8 cellular contexts compared by ENCODE assay signal in genomic region chr6:123803456-123803861, GRCh38. TPM values are rescaled to one million over a fixed set of nuclear protein-coding genes. Genes with fewer than 3 reads are reported as not detected.
A peak's percentile ranks its signal among the peaks of the same experiment; 100 is the strongest.
DNase-seq lines count a peak whose midpoint lies in the region; ATAC-seq and TF ChIP-seq lines count a peak whose summit lies in the region.

No MANE protein-coding gene starts in this region.

- intact Hi-C loops in left ventricle myocardium inferior (cut with micrococcal nuclease), result no loop called here

- H3K4me3 ChIP-seq in WERI-Rb-1 (ENCODE audit: low read depth, low read length) (peak overlapping the region; percentile 70), left ventricle myocardium inferior (peak overlapping the region; percentile 70)

- no peak for TF ChIP-seq CTCF in WERI-Rb-1 (IDR thresholded peaks at IDR 0.05; ENCODE audit: low read depth, low read length)
- no peak for TF ChIP-seq CTCF in left ventricle myocardium inferior (IDR thresholded peaks at IDR 0.05; ENCODE audit: borderline replicate concordance)

- in situ Hi-C loops in KBM-7 (cut with MboI; ENCODE audit: low pct_unique_long_range_greater_than_20kb, low sequenced_read_pairs), result no loop called here

- peaks cover 2% of the 10 kb centered on the region for H3K9me3 Mint-ChIP-seq in stimulated activated effector memory CD8-positive, alpha-beta T cell treated with anti-CD3 and anti-CD28 coated beads, Interleukin-12 subunit alpha, Interleukin-12 subunit beta, amount 100 ng/mL, for 72 hours

- H3K27ac ChIP-seq in WERI-Rb-1 (no peak overlapping the region), left ventricle myocardium inferior (replicated peaks) (no peak overlapping the region)

- peak; percentile 53 for DNase-seq in HEK293T (ENCODE audit: extremely low spot score)
- no peak for DNase-seq in WERI-Rb-1
- no peak for DNase-seq in left ventricle myocardium inferior
- no peak for DNase-seq in stimulated activated effector memory CD8-positive, alpha-beta T cell treated with anti-CD3 and anti-CD28 coated beads, Interleukin-12 subunit alpha, Interleukin-12 subunit beta, amount 100 ng/mL, for 72 hours (ENCODE audit: low spot score in 2 of 2)
- no peak for DNase-seq in KBM-7
- no peak for DNase-seq in islet precursor cell
- no peak for DNase-seq in kidney glomerular epithelial cell (lab: John Stamatoyannopoulos, UW)

- H3K27me3 ChIP-seq in WERI-Rb-1 (ENCODE audit: insufficient read depth, low read depth, severe bottlenecking), result peaks cover 6% of the 10 kb centered on the region
- peaks cover 94% of the 10 kb centered on the region for H3K27me3 ChIP-seq in left ventricle myocardium inferior (ENCODE audit: low read depth)

- H3K36me3 Mint-ChIP-seq in stimulated activated effector memory CD8-positive, alpha-beta T cell treated with anti-CD3 and anti-CD28 coated beads, Interleukin-12 subunit alpha, Interleukin-12 subunit beta, amount 100 ng/mL, for 72 hours, result no peaks in the 10 kb centered on the region

- peak overlapping the region; percentile 41 for H3K4me3 Mint-ChIP-seq in stimulated activated effector memory CD8-positive, alpha-beta T cell treated with anti-CD3 and anti-CD28 coated beads, Interleukin-12 subunit alpha, Interleukin-12 subunit beta, amount 100 ng/mL, for 72 hours

- peaks cover 16% of the 10 kb centered on the region for H3K4me1 ChIP-seq in left ventricle myocardium inferior

- CTCF ChIA-PET in HEK293T (lab: Yijun Ruan, JAX), result interaction anchor here (0.7 to 2.0 kb wide), 5 partner anchors 13 to 863 kb away, joined by 3 to 11 read pairs (median 3); no protein-coding TSS in a partner anchor

- H3K4me1 Mint-ChIP-seq in stimulated activated effector memory CD8-positive, alpha-beta T cell treated with anti-CD3 and anti-CD28 coated beads, Interleukin-12 subunit alpha, Interleukin-12 subunit beta, amount 100 ng/mL, for 72 hours, result no peaks in the 10 kb centered on the region

- peak; percentile 21 for ATAC-seq in GM18517 (IDR thresholded peaks at IDR 0.05; ENCODE audit: unreplicated experiment)
- peak; percentile 12 for ATAC-seq in stimulated activated effector memory CD8-positive, alpha-beta T cell treated with anti-CD3 and anti-CD28 coated beads, Interleukin-12 subunit alpha, Interleukin-12 subunit beta, amount 100 ng/mL, for 72 hours

- H3K27ac Mint-ChIP-seq in stimulated activated effector memory CD8-positive, alpha-beta T cell treated with anti-CD3 and anti-CD28 coated beads, Interleukin-12 subunit alpha, Interleukin-12 subunit beta, amount 100 ng/mL, for 72 hours, result no peak overlapping the region

- H3K36me3 ChIP-seq in WERI-Rb-1 (no peaks in the 10 kb centered on the region), left ventricle myocardium inferior (no peaks in the 10 kb centered on the region)

- POLR2A ChIA-PET in HEK293T (lab: Yijun Ruan, JAX), result interaction anchor here (1.0 kb wide), 2 partner anchors 8 to 12 kb away, joined by 3 read pairs; no protein-coding TSS in a partner anchor

- H3K9me3 ChIP-seq in WERI-Rb-1 (ENCODE audit: severe bottlenecking) (no peaks in the 10 kb centered on the region), left ventricle myocardium inferior (replicated peaks) (no peaks in the 10 kb centered on the region)

TF ChIP-seq in HEK293T, 16 proteins besides CTCF, POLR2A, EP300 and RAD21:
- TF ChIP-seq FOXA1 (IDR thresholded peaks at IDR 0.05) (no peak), HDGF (IDR thresholded peaks at IDR 0.05; ENCODE audit: borderline replicate concordance) (no peak), FOXK2 (IDR thresholded peaks at IDR 0.05) (no peak), BHLHE40 (IDR thresholded peaks at IDR 0.05; ENCODE audit: borderline replicate concordance) (no peak), L3MBTL2 (conservative IDR thresholded peaks at IDR 0.05) (no peak), LEF1 (IDR thresholded peaks at IDR 0.05; ENCODE audit: borderline replicate concordance) (no peak), TARDBP (IDR thresholded peaks at IDR 0.05) (no peak), ARNT (IDR thresholded peaks at IDR 0.05) (no peak), ZNF384 (IDR thresholded peaks at IDR 0.05) (no peak), SUZ12 (IDR thresholded peaks at IDR 0.05) (no peak), SP1 (IDR thresholded peaks at IDR 0.05) (no peak), CTBP1 (IDR thresholded peaks at IDR 0.05; ENCODE audit: borderline replicate concordance) (no peak), NFRKB (IDR thresholded peaks at IDR 0.05) (no peak), FOXM1 (IDR thresholded peaks at IDR 0.05; ENCODE audit: borderline replicate concordance) (no peak)

RNA-seq across cellular contexts. Expression of gene NKAIN2, which starts 0.2 kb away (rescaled TPM):
- total RNA-seq in left ventricle myocardium inferior, result 0.22 TPM
